ENCODE assay signal across 17 cellular contexts in genomic region chr16:895371-895770, GRCh38.
"Had no signal": no experiment of that assay in that cellular context is flagged by ENCODE, and none has a peak within 500 bp of the region (broad histone marks: within the 10 kb centered on the region; RNA-seq: fewer than 3 reads in every experiment).

No MANE protein-coding gene starts in this region.

- H3K4me3 Mint-ChIP-seq: naive B cell; nephron; stimulated activated memory B cell treated with anti-CD40 and anti-IgM and Interleukin-4, amounts not matched to agents 10 μg/mL and 1 μg/mL and 100 μg/mL, for 72 hours; stimulated activated naive CD8-positive, alpha-beta T cell treated with anti-CD3 and anti-CD28 coated beads, Interleukin-15, amount 100 ng/mL, for 72 hours; type B pancreatic cell had no signal

- DNase-seq: cortex of kidney; effector memory CD4-positive, alpha-beta T cell; hippocampal formation; kidney glomerular epithelial cell; left ventricle myocardium superior; mesendoderm; naive B cell; right lobe of liver; stimulated activated CD4-positive, alpha-beta T cell treated with anti-CD3 and anti-CD28 coated beads, Interleukin-4, amount 100 ng/mL, for 24 hours; stimulated activated naive CD8-positive, alpha-beta T cell treated with anti-CD3 and anti-CD28 coated beads, Interleukin-15, amount 100 ng/mL, for 72 hours had no signal

- H3K27ac Mint-ChIP-seq: naive B cell; nephron; stimulated activated memory B cell treated with anti-CD40 and anti-IgM and Interleukin-4, amounts not matched to agents 10 μg/mL and 1 μg/mL and 100 μg/mL, for 72 hours; stimulated activated naive CD8-positive, alpha-beta T cell treated with anti-CD3 and anti-CD28 coated beads, Interleukin-15, amount 100 ng/mL, for 72 hours; type B pancreatic cell had no signal

- H3K27me3 Mint-ChIP-seq: naive B cell; stimulated activated memory B cell treated with anti-CD40 and anti-IgM and Interleukin-4, amounts not matched to agents 10 μg/mL and 1 μg/mL and 100 μg/mL, for 72 hours; stimulated activated naive CD8-positive, alpha-beta T cell treated with anti-CD3 and anti-CD28 coated beads, Interleukin-15, amount 100 ng/mL, for 72 hours; type B pancreatic cell had no signal

- H3K27me3 ChIP-seq: heart left ventricle, right lobe of liver had no signal

- ATAC-seq: esophagus mucosa; heart left ventricle; left ventricle myocardium superior; right lobe of liver; stimulated activated memory B cell treated with anti-CD40 and anti-IgM and Interleukin-4, amounts not matched to agents 10 μg/mL and 1 μg/mL and 100 μg/mL, for 72 hours had no signal

- H3K36me3 Mint-ChIP-seq: naive B cell, type B pancreatic cell had no signal

- H3K4me3 ChIP-seq: heart left ventricle, prostate gland, right lobe of liver had no signal

- H3K4me1 Mint-ChIP-seq: naive B cell; stimulated activated memory B cell treated with anti-CD40 and anti-IgM and Interleukin-4, amounts not matched to agents 10 μg/mL and 1 μg/mL and 100 μg/mL, for 72 hours; stimulated activated naive CD8-positive, alpha-beta T cell treated with anti-CD3 and anti-CD28 coated beads, Interleukin-15, amount 100 ng/mL, for 72 hours had no signal

- H3K27ac ChIP-seq: heart left ventricle, parathyroid adenoma, prostate gland, right lobe of liver had no signal

- H3K9me3 Mint-ChIP-seq: naive B cell; nephron; stimulated activated memory B cell treated with anti-CD40 and anti-IgM and Interleukin-4, amounts not matched to agents 10 μg/mL and 1 μg/mL and 100 μg/mL, for 72 hours; stimulated activated naive CD8-positive, alpha-beta T cell treated with anti-CD3 and anti-CD28 coated beads, Interleukin-15, amount 100 ng/mL, for 72 hours; type B pancreatic cell had no signal
